Comparison of ENCODE assay signal across 8 cellular contexts in the genomic region with DNA sequence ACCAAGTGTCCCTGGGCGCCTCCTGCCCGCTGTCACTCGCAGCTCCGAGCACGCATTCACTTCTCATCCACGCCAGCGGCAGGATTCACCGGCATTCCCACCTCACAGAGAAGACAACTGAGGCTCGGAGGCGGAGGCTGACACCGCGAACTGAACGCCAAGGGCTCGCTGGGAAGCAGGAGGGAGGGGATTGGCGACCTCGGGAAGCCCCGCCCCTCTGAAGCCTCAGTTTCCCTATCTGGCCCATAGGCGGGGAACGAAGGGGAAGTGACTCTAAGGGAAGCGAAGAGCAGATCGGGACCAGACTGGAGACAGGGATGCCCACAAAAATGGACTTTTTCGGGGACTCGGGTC. TPM values are rescaled to one million over a fixed set of nuclear protein-coding genes. Genes with fewer than 3 reads are reported as not detected.
A peak's percentile ranks its signal among the peaks of the same experiment; 100 is the strongest.
DNase-seq lines count a peak whose midpoint lies in the region; ATAC-seq and TF ChIP-seq lines count a peak whose summit lies in the region.

No MANE protein-coding gene starts in this region.

- intact Hi-C loops in adrenal gland (cut with DNase I) = no loop called here

- peaks cover 3% of the 10 kb centered on the region for H3K36me3 Mint-ChIP-seq in activated naive CD4-positive, alpha-beta T cell treated with anti-CD3 and anti-CD28 coated beads, Interleukin-2, amount 10 ng/mL, durations not matched to agents 7 days and 5 days

- H3K27me3 Mint-ChIP-seq in activated naive CD4-positive, alpha-beta T cell treated with anti-CD3 and anti-CD28 coated beads, Interleukin-2, amount 10 ng/mL, durations not matched to agents 7 days and 5 days = peaks cover 24% of the 10 kb centered on the region

- H3K9me3 ChIP-seq in adrenal gland (replicated peaks in 1 of 3) = no peaks in the 10 kb centered on the region
- no peaks in the 10 kb centered on the region for H3K9me3 ChIP-seq in iPS-18c (ENCODE audit: control insufficient read depth, insufficient read depth, low read length)

- CTCF ChIA-PET in activated naive CD4-positive, alpha-beta T cell treated with anti-CD3 and anti-CD28 coated beads, Interleukin-2, amount 10 ng/mL, durations not matched to agents 7 days and 5 days (lab: Charles Lee) = interaction anchor here (0.9 kb wide), 1 partner anchor 9 kb away, joined by 3 read pairs; no protein-coding TSS in a partner anchor

- H3K4me1 Mint-ChIP-seq in activated naive CD4-positive, alpha-beta T cell treated with anti-CD3 and anti-CD28 coated beads, Interleukin-2, amount 10 ng/mL, durations not matched to agents 7 days and 5 days = peaks cover 25% of the 10 kb centered on the region

- H3K9me3 Mint-ChIP-seq in activated naive CD4-positive, alpha-beta T cell treated with anti-CD3 and anti-CD28 coated beads, Interleukin-2, amount 10 ng/mL, durations not matched to agents 7 days and 5 days = no peaks in the 10 kb centered on the region

- TF ChIP-seq CTCF in adrenal gland (IDR thresholded peaks at IDR 0.05) = peak in 2 of 6 experiments; percentile 15 to 33

- H3K4me1 ChIP-seq in adrenal gland (replicated peaks in 1 of 2) = peaks cover 13% of the 10 kb centered on the region in 2 donors

- WGBS in adrenal gland, 4 donors = 0% methylated on average over 3 to 23 of the region's 23 CpGs

- no peaks in the 10 kb centered on the region for H3K27me3 ChIP-seq in adrenal gland

- H3K4me3 Mint-ChIP-seq in activated naive CD4-positive, alpha-beta T cell treated with anti-CD3 and anti-CD28 coated beads, Interleukin-2, amount 10 ng/mL, durations not matched to agents 7 days and 5 days = peak overlapping the region; percentile 97

- ATAC-seq in HG03196 (IDR thresholded peaks at IDR 0.05; ENCODE audit: unreplicated experiment) = no peak

- peak overlapping the region in 4 of 5 donors; percentile 77 to 90 (median 86) for H3K27ac ChIP-seq in adrenal gland
- H3K27ac ChIP-seq in skin epidermis = peak overlapping the region; percentile 72 to 98 (median 89)

- H3K4me3 ChIP-seq in adrenal gland (peak overlapping the region; percentile 73 to 99 (median 92)), iPS-18c (ENCODE audit: insufficient read depth, low read depth, low read length) (peak overlapping the region; percentile 60), skin epidermis (peak overlapping the region; percentile 69 to 97 (median 84))

- no peak for TF ChIP-seq POLR2A in adrenal gland (IDR thresholded peaks at IDR 0.05)

- peak overlapping the region; percentile 95 for H3K27ac Mint-ChIP-seq in activated naive CD4-positive, alpha-beta T cell treated with anti-CD3 and anti-CD28 coated beads, Interleukin-2, amount 10 ng/mL, durations not matched to agents 7 days and 5 days

- H3K36me3 ChIP-seq in adrenal gland (replicated peaks in 1 of 2) = no peaks in the 10 kb centered on the region

- no peak for DNase-seq in activated naive CD4-positive, alpha-beta T cell treated with anti-CD3 and anti-CD28 coated beads, Interleukin-2, amount 10 ng/mL, durations not matched to agents 7 days and 5 days
- DNase-seq in activated naive CD4-positive, alpha-beta T cell treated with anti-CD3 and anti-CD28 coated beads, Interleukin-2, amount 50 U/mL, for 16 hours = no peak
- DNase-seq in adrenal gland (peak in 6 of 7 donors; percentile 49 to 82 (median 61)), HT-29 (ENCODE audit: low spot score) (no peak)
- DNase-seq in activated CD4-positive, alpha-beta T cell treated with anti-CD3 and anti-CD28 coated beads for 1 hour = no peak

RNA-seq across cellular contexts. Expression of gene MICOS13, which starts 0.3 kb away (rescaled TPM):
- 10 to 100 TPM; 40.2 to 92.8 (median 57.9) TPM for total RNA-seq in adrenal gland
- polyA plus RNA-seq in adrenal gland = 100 to 1,000 TPM in 2 of 3 donors, 10 to 100 TPM in 1; 23.4 to 211 (median 162) TPM
- total RNA-seq in HT-29 (2014; rRNA removed; shearing (Covaris generic)) = 222 and 223 TPM in 2 replicates

RNA-seq across cellular contexts. Expression of gene HSD11B1L, which starts 0.8 kb away (rescaled TPM):
- total RNA-seq in adrenal gland = 10 to 100 TPM in 7 of 8 donors, 1 to 10 TPM in 1; 6.3 to 40.5 (median 13.9) TPM
- polyA plus RNA-seq in adrenal gland = 10 to 100 TPM in 2 of 3 donors, 1 to 10 TPM in 1; 3.4 to 33.9 (median 23.7) TPM
- 2.1 and 4.1 TPM in 2 replicates for total RNA-seq in HT-29 (2014; rRNA removed; shearing (Covaris generic))

RNA-seq across cellular contexts. Expression of gene RPL36, which starts 10.0 kb away (rescaled TPM):
- total RNA-seq in adrenal gland = 1,000 to 10,000 TPM in 6 of 8 donors, 100 to 1,000 TPM in 2; 692 to 1,781 (median 1,178) TPM
- polyA plus RNA-seq in adrenal gland = 1,000 to 10,000 TPM in 2 of 3 donors, 100 to 1,000 TPM in 1; 615 to 3,360 (median 2,171) TPM
- total RNA-seq in HT-29 (2014; rRNA removed; shearing (Covaris generic)) = 1,326 and 1,347 TPM in 2 replicates

RNA-seq across cellular contexts. Expression of gene LONP1, which starts 39.9 kb away (rescaled TPM):
- 100 to 1,000 TPM; 185 to 523 (median 409) TPM for total RNA-seq in adrenal gland
- 100 to 1,000 TPM; 177 to 352 (median 196) TPM for polyA plus RNA-seq in adrenal gland
- 92.1 and 95.2 TPM in 2 replicates for total RNA-seq in HT-29 (2014; rRNA removed; shearing (Covaris generic))

RNA-seq across cellular contexts. Expression of gene CATSPERD, which starts 40.4 kb away (rescaled TPM):
- total RNA-seq in adrenal gland = not detected
- not detected for polyA plus RNA-seq in adrenal gland
- not detected in 2 replicates for total RNA-seq in HT-29 (2014; rRNA removed; shearing (Covaris generic))

Comparison
In these comparisons a context has a peak if more than half of its experiments do, and no peak if none do; other contexts are left out.
1. DNase-seq: peak in adrenal gland (6 of 7); none in activated naive CD4-positive, alpha-beta T cell treated with anti-CD3 and anti-CD28 coated beads, Interleukin-2, amount 10 ng/mL, durations not matched to agents 7 days and 5 days (single experiment), activated naive CD4-positive, alpha-beta T cell treated with anti-CD3 and anti-CD28 coated beads, Interleukin-2, amount 50 U/mL, for 16 hours (single experiment), HT-29 (single experiment) and activated CD4-positive, alpha-beta T cell treated with anti-CD3 and anti-CD28 coated beads for 1 hour (single experiment).
2. Peak in every context shown above with its lines, with median percentiles within 50 percentile points of each other: H3K4me3 ChIP-seq.